ENCODE assay signal across 8 cellular contexts in genomic region chr5:152349683-152350526, GRCh38. TPM values are rescaled to one million over a fixed set of nuclear protein-coding genes. Genes with fewer than 3 reads are reported as not detected.
DNase-seq lines count a peak whose midpoint lies in the region; TF ChIP-seq lines count a peak whose summit lies in the region.

No MANE protein-coding gene starts in this region.

- in situ Hi-C loops in ACHN (cut with HindIII; ENCODE audit: low pct_ligation_motif_present, low pct_unique_long_range_greater_than_20kb, low sequenced_read_pairs): no loop called here

- CTCF ChIA-PET in HEK293 (lab: Yijun Ruan, JAX): interaction anchor here (0.6 to 4.9 kb wide), 44 partner anchors 8 to 954 kb away, joined by 3 to 57 read pairs (median 3); no protein-coding TSS in a partner anchor

- no peaks in the 10 kb centered on the region for H3K4me1 ChIP-seq in HEK293 (ENCODE audit: control insufficient read depth, insufficient read depth, low read length)

- POLR2A ChIA-PET in HEK293 (lab: Yijun Ruan, JAX): interaction anchor here (0.5 to 0.6 kb wide), 2 partner anchors 524 to 609 kb away, joined by 3 read pairs; no protein-coding TSS in a partner anchor

- DNase-seq in ACHN (peak; percentile 33), GM10266 (ENCODE audit: extremely low spot score) (peak; percentile 56), MV-4-11 (lab: John Stamatoyannopoulos, UW) (peak; percentile 12), glomerular visceral epithelial cell (ENCODE audit: extremely low spot score) (peak; percentile 17), renal cortical epithelial cell (ENCODE audit: low read depth) (peak; percentile 20), NCI-H1048 (lab: John Stamatoyannopoulos, UW) (no peak)
- DNase-seq in activated CD4-positive, alpha-beta T cell treated with anti-CD3 and anti-CD28 coated beads, Interleukin-2, amount 50 U/mL, for 48 hours: peak; percentile 36 to 41

- H3K4me3 ChIP-seq in HEK293 (ENCODE audit: low read depth, low read length): no peak overlapping the region

- no peaks in the 10 kb centered on the region for H3K9me3 ChIP-seq in HEK293 (ENCODE audit: control insufficient read depth, insufficient read depth, low read depth, low read length)

- TF ChIP-seq CTCF in GM10266 (IDR thresholded peaks at IDR 0.05; ENCODE audit: control insufficient read depth, insufficient read depth, low read depth, missing control alignments) (peak; percentile 85), HEK293 (tag by site-specific recombination; IDR thresholded peaks at IDR 0.05) (no peak)

- H3K27ac ChIP-seq in HEK293 (ENCODE audit: extremely low read depth, low read depth, low read length): no peak overlapping the region

- no peaks in the 10 kb centered on the region for H3K36me3 ChIP-seq in HEK293 (ENCODE audit: control insufficient read depth in 2 of 2, insufficient read depth in 1 of 2, low read length in 2 of 2)

TF ChIP-seq in HEK293, 187 proteins besides CTCF, POLR2A, EP300 and RAD21:
- TF ChIP-seq ZNF549 (tag by site-specific recombination; IDR thresholded peaks at IDR 0.05): no peak
- TF ChIP-seq ZNF654 (tag by site-specific recombination; IDR thresholded peaks at IDR 0.05; ENCODE audit: low read depth): peak; percentile 52; the same call in 1 of the 2 replicates
TF ChIP-seq in HEK293: peak in this region for 1.

RNA-seq across cellular contexts. Expression of gene NMUR2, which starts 55.2 kb away (rescaled TPM):
- total RNA-seq in renal cortical epithelial cell: not detected in 2 replicates
